In the genomic region with DNA sequence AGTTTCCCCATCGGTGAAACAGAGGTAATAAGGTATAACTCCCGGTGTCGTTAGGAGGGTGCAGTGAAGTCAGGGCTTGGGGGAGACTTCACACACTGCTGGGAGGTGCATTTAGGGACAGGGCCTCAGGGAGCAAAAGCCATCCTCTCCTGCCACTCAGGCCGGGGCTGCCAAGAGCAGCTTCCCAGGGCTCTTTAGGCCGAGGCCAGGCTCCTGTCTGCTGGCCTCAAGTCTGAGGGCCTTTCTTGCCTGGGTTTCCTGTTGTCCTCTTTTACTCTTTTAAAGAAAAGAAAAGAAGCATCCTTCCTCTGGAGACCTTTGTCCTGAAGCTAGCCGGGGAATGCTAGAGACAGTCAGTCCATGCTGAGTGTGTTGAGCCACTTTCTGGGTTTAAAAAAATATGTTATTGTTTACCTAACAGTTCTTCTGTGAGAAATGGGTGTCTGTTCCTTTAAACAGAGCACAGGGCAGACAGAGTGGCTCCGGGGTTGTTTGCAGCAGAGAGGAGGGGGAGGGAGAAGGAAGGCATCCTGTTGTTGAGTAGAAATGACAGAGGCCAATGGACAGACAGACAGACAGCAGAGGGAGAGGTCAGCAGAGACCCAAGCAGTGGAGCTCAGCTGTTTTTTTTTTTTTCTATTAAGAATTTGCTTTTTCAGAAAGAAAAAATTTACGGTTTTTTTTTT, we compare ENCODE assay signal across 10 cellular contexts.
DNase-seq lines count a peak whose midpoint lies in the region; ATAC-seq and TF ChIP-seq lines count a peak whose summit lies in the region.
"Had no signal": no experiment of that assay in that cellular context is flagged by ENCODE, and none has a peak within 500 bp of the region (broad histone marks: within the 10 kb centered on the region; RNA-seq: fewer than 3 reads in every experiment).

No MANE protein-coding gene starts in this region.

- no peaks in the 10 kb centered on the region for H3K9me3 ChIP-seq in PC-3 (ENCODE audit: low read length)
- no peaks in the 10 kb centered on the region for H3K9me3 ChIP-seq in smooth muscle cell (replicated peaks; ENCODE audit: low read depth)
- H3K9me3 ChIP-seq: sigmoid colon had no signal

- H3K4me3 Mint-ChIP-seq in activated T-cell treated with anti-CD3 and anti-CD28 coated beads, Interleukin-2, amount 50 U/mL, for 72 hours, result peak overlapping the region in 1 of 2 donors; percentile 25
- H3K4me3 Mint-ChIP-seq in activated T-cell treated with anti-CD3 and anti-CD28 coated beads, Interleukin-2, amount 50 U/mL, for 4 hours, result no peak overlapping the region

- BruUV-seq in PC-3 (replicated peaks; lab: Mats Ljungman, UMichigan), result no TSS peak

- CTCF ChIA-PET in PC-3 (lab: Charles Lee), result interaction anchor here (0.6 to 0.7 kb wide), 3 partner anchors 18 to 125 kb away, joined by 5 to 18 read pairs (median 8); no protein-coding TSS in a partner anchor

- no peaks in the 10 kb centered on the region for H3K9me2 ChIP-seq in PC-3 (replicated peaks; ENCODE audit: low read length)

- H3K27ac ChIP-seq in PC-3 (ENCODE audit: low read length) (no peak overlapping the region), smooth muscle cell (ENCODE audit: low read depth) (peak overlapping the region; percentile 16)
- H3K27ac ChIP-seq: sigmoid colon had no signal

- H2AFZ ChIP-seq in PC-3 (ENCODE audit: low read length) (peak overlapping the region; percentile 31; the same call in 1 of the 2 replicates), smooth muscle cell (ENCODE audit: low read depth) (peak overlapping the region; percentile 98)

- TF ChIP-seq CTCF in PC-3 (conservative IDR thresholded peaks at IDR 0.05; ENCODE audit: low read depth, low read length) (no peak), fibroblast of mammary gland (conservative IDR thresholded peaks at IDR 0.05; ENCODE audit: control insufficient read depth, insufficient read depth, low read depth, low read length) (no peak), smooth muscle cell (IDR thresholded peaks at IDR 0.05; ENCODE audit: borderline replicate concordance, insufficient read depth, poor library complexity, severe bottlenecking) (no peak)

- no peaks in the 10 kb centered on the region for H3K36me3 Mint-ChIP-seq in activated T-cell treated with anti-CD3 and anti-CD28 coated beads, Interleukin-2, amount 50 U/mL, for 72 hours (ENCODE audit: insufficient read depth in 2 of 2)
- H3K36me3 Mint-ChIP-seq in activated T-cell treated with anti-CD3 and anti-CD28 coated beads, Interleukin-2, amount 50 U/mL, for 4 hours (ENCODE audit: insufficient read depth), result no peaks in the 10 kb centered on the region

- POLR2A ChIA-PET in PC-3 (lab: Charles Lee; ENCODE audit: unreplicated experiment), result interaction anchor here (0.6 kb wide), 2 partner anchors 17 to 27 kb away, joined by 7 to 8 read pairs; no protein-coding TSS in a partner anchor

- H3K27ac Mint-ChIP-seq in activated T-cell treated with anti-CD3 and anti-CD28 coated beads, Interleukin-2, amount 50 U/mL, for 72 hours, result no peak overlapping the region

- H3K4me1 ChIP-seq in PC-3 (ENCODE audit: insufficient read depth, low read length) (peaks cover 19% of the 10 kb centered on the region), smooth muscle cell (ENCODE audit: low read depth) (peaks cover 9% of the 10 kb centered on the region)
- H3K4me1 ChIP-seq: sigmoid colon had no signal

- H3K9ac ChIP-seq in PC-3 (ENCODE audit: low read length) (no peak overlapping the region), smooth muscle cell (ENCODE audit: low read depth) (no peak overlapping the region)

- H3K4me3 ChIP-seq in PC-3 (ENCODE audit: low read length) (no peak overlapping the region), fibroblast of mammary gland (ENCODE audit: control insufficient read depth, low read depth, low read length) (no peak overlapping the region), smooth muscle cell (no peak overlapping the region)
- H3K4me3 ChIP-seq: sigmoid colon had no signal

- H3K79me2 ChIP-seq in PC-3 (ENCODE audit: low read length) (no peaks in the 10 kb centered on the region), smooth muscle cell (ENCODE audit: low read depth) (no peaks in the 10 kb centered on the region)

- DNase-seq in activated T-cell treated with anti-CD3 and anti-CD28 coated beads, Interleukin-2, amount 50 U/mL, for 72 hours, result peak in 1 of 2 donors; percentile 9
- no peak for DNase-seq in activated T-cell treated with anti-CD3 and anti-CD28 coated beads, Interleukin-2, amount 50 U/mL, for 4 hours
- DNase-seq in PC-3 (peak; percentile 40), fibroblast of mammary gland (ENCODE audit: low read depth) (peak; percentile 28), smooth muscle cell (lab: John Stamatoyannopoulos, UW; ENCODE audit: unreplicated experiment) (no peak), GF-D8 (lab: John Stamatoyannopoulos, UW) (no peak), DMS79 treated with DMSO at 0.1 percent for 48 hours (lab: John Stamatoyannopoulos, UW) (no peak)
- DNase-seq: foreskin melanocyte, sigmoid colon had no signal

- WGBS in smooth muscle cell (ENCODE audit: low lambda C conversion rate), result 42% methylated on average over 8 of the region's 8 CpGs

- intact Hi-C loops in PC-3 (cut with micrococcal nuclease), result no loop called here

- H3K27me3 ChIP-seq in PC-3 (ENCODE audit: low read length) (no peaks in the 10 kb centered on the region), smooth muscle cell (ENCODE audit: low read depth) (no peaks in the 10 kb centered on the region)
- H3K27me3 ChIP-seq: sigmoid colon had no signal

- H3K27me3 Mint-ChIP-seq in activated T-cell treated with anti-CD3 and anti-CD28 coated beads, Interleukin-2, amount 50 U/mL, for 72 hours (ENCODE audit: low read depth), result no peaks in the 10 kb centered on the region
- peaks cover 2% of the 10 kb centered on the region for H3K27me3 Mint-ChIP-seq in activated T-cell treated with anti-CD3 and anti-CD28 coated beads, Interleukin-2, amount 50 U/mL, for 4 hours (ENCODE audit: low read depth)

- no peaks in the 10 kb centered on the region for H3K9me3 Mint-ChIP-seq in activated T-cell treated with anti-CD3 and anti-CD28 coated beads, Interleukin-2, amount 50 U/mL, for 72 hours
- H3K9me3 Mint-ChIP-seq in activated T-cell treated with anti-CD3 and anti-CD28 coated beads, Interleukin-2, amount 50 U/mL, for 4 hours, result no peaks in the 10 kb centered on the region

- no peaks in the 10 kb centered on the region for H3K36me3 ChIP-seq in PC-3 (ENCODE audit: low read depth, low read length)
- no peaks in the 10 kb centered on the region for H3K36me3 ChIP-seq in smooth muscle cell (ENCODE audit: low read depth)
- H3K36me3 ChIP-seq: sigmoid colon had no signal

- H3K4me1 Mint-ChIP-seq in activated T-cell treated with anti-CD3 and anti-CD28 coated beads, Interleukin-2, amount 50 U/mL, for 72 hours (ENCODE audit: low read depth), result peaks cover 24% of the 10 kb centered on the region
- H3K4me1 Mint-ChIP-seq in activated T-cell treated with anti-CD3 and anti-CD28 coated beads, Interleukin-2, amount 50 U/mL, for 4 hours (ENCODE audit: low read depth), result peaks cover 16% of the 10 kb centered on the region

- no peaks in the 10 kb centered on the region for H4K20me1 ChIP-seq in PC-3 (ENCODE audit: low read length)
- H4K20me1 ChIP-seq in smooth muscle cell (ENCODE audit: low read depth), result no peaks in the 10 kb centered on the region

- H3K4me2 ChIP-seq in PC-3 (ENCODE audit: low read length) (0 out of 2 replicates have a peak overlapping the region, but pooled peaks have one; percentile 3), smooth muscle cell (peak overlapping the region; percentile 41)

- ATAC-seq in activated T-cell treated with anti-CD3 and anti-CD28 coated beads, Interleukin-2, amount 50 U/mL, for 72 hours (replicated peaks in 1 of 2), result peak; percentile 68 to 69
- ATAC-seq in activated T-cell treated with anti-CD3 and anti-CD28 coated beads, Interleukin-2, amount 50 U/mL, for 4 hours, result no peak
- ATAC-seq in PC-3 (peak; percentile 69), GM21528 (IDR thresholded peaks at IDR 0.05; ENCODE audit: low FRiP score, unreplicated experiment) (no peak)

- H3F3A ChIP-seq in PC-3 (ENCODE audit: low read length, unreplicated experiment), result no peaks in the 10 kb centered on the region
- H3F3A ChIP-seq in smooth muscle cell (ENCODE audit: low read depth), result peaks cover 3% of the 10 kb centered on the region

Comparison
In these comparisons a context has a peak if more than half of its experiments do, and no peak if none do; other contexts are left out.
1. ATAC-seq: peak in activated T-cell treated with anti-CD3 and anti-CD28 coated beads, Interleukin-2, amount 50 U/mL, for 72 hours (2 of 2) and PC-3 (single experiment); none in activated T-cell treated with anti-CD3 and anti-CD28 coated beads, Interleukin-2, amount 50 U/mL, for 4 hours (0 of 2) and GM21528 (single experiment).
2. DNase-seq: peak in PC-3 (single experiment) and fibroblast of mammary gland (single experiment); none in activated T-cell treated with anti-CD3 and anti-CD28 coated beads, Interleukin-2, amount 50 U/mL, for 4 hours (single experiment), smooth muscle cell (single experiment), GF-D8 (single experiment) and DMS79 treated with DMSO at 0.1 percent for 48 hours (single experiment).